In genomic region chr4:26163425-26164362, GRCh38 we compare ENCODE assay signal across 12 cellular contexts.
"Had no signal": no experiment of that assay in that cellular context is flagged by ENCODE, and none has a peak within 500 bp of the region (broad histone marks: within the 10 kb centered on the region; RNA-seq: fewer than 3 reads in every experiment).

No MANE protein-coding gene starts in this region.

- DNase-seq: activated CD8-positive, alpha-beta T cell treated with anti-CD3 and anti-CD28 coated beads, Interleukin-2, amount 10 ng/mL, durations not matched to agents 7 days and 5 days; activated naive CD8-positive, alpha-beta T cell treated with anti-CD3 and anti-CD28 coated beads for 36 hours; gastrocnemius medialis; left lung; nephron progenitor cell; sigmoid colon; stimulated activated CD4-positive, alpha-beta T cell treated with anti-CD3 and anti-CD28 coated beads, Interleukin-2, amount 100 ng/mL, for 48 hours; stimulated activated naive CD8-positive, alpha-beta T cell treated with anti-CD3 and anti-CD28 coated beads, Interleukin-15, amount 100 ng/mL, for 72 hours had no signal

- H3K27ac Mint-ChIP-seq: activated CD8-positive, alpha-beta T cell treated with anti-CD3 and anti-CD28 coated beads, Interleukin-2, amount 10 ng/mL, durations not matched to agents 7 days and 5 days; activated naive CD8-positive, alpha-beta T cell treated with anti-CD3 and anti-CD28 coated beads for 36 hours; nephron progenitor cell; T-helper 1 cell treated with Interleukin-12 subunit alpha and Interleukin-12 subunit beta and Interleukin-4 antibody, amounts not matched to agents 30 μg/mL and 1 μg/mL, for 36 hours had no signal

- H3K4me3 ChIP-seq: gastrocnemius medialis, left lung had no signal

- H3K4me3 Mint-ChIP-seq: activated CD8-positive, alpha-beta T cell treated with anti-CD3 and anti-CD28 coated beads, Interleukin-2, amount 10 ng/mL, durations not matched to agents 7 days and 5 days; activated naive CD8-positive, alpha-beta T cell treated with anti-CD3 and anti-CD28 coated beads for 36 hours; nephron progenitor cell; stimulated activated naive CD8-positive, alpha-beta T cell treated with anti-CD3 and anti-CD28 coated beads, Interleukin-15, amount 100 ng/mL, for 72 hours; T-helper 1 cell treated with Interleukin-12 subunit alpha and Interleukin-12 subunit beta and Interleukin-4 antibody, amounts not matched to agents 30 μg/mL and 1 μg/mL, for 36 hours had no signal

- H3K4me1 ChIP-seq: gastrocnemius medialis, left lung, sigmoid colon had no signal

- FAIRE-seq: keratinocyte, TTC549 had no signal

- H3K9me3 ChIP-seq: gastrocnemius medialis, left lung, sigmoid colon had no signal

- ATAC-seq: activated CD4-positive, CD25-positive, alpha-beta regulatory T cell treated with anti-CD3 and anti-CD28 coated beads, Interleukin-2, amount 50 U/mL, for 24 hours; activated CD8-positive, alpha-beta T cell treated with anti-CD3 and anti-CD28 coated beads, Interleukin-2, amount 10 ng/mL, durations not matched to agents 7 days and 5 days; gastrocnemius medialis; left lung; stimulated activated naive CD8-positive, alpha-beta T cell treated with anti-CD3 and anti-CD28 coated beads, Interleukin-15, amount 100 ng/mL, for 72 hours had no signal

- H3K27me3 ChIP-seq: gastrocnemius medialis, left lung, sigmoid colon had no signal

- H3K36me3 ChIP-seq: gastrocnemius medialis, left lung, sigmoid colon had no signal

- H3K27ac ChIP-seq: gastrocnemius medialis, left lung had no signal

- H3K27me3 Mint-ChIP-seq: stimulated activated naive CD8-positive, alpha-beta T cell treated with anti-CD3 and anti-CD28 coated beads, Interleukin-15, amount 100 ng/mL, for 72 hours had no signal
